ENCODE assay signal across 8 cellular contexts in genomic region chr20:8020314-8021079, GRCh38. TPM values are rescaled to one million over a fixed set of nuclear protein-coding genes. Genes with fewer than 3 reads are reported as not detected.
DNase-seq lines count a peak whose midpoint lies in the region; ATAC-seq, FAIRE-seq and TF ChIP-seq lines count a peak whose summit lies in the region.

No MANE protein-coding gene starts in this region.

- H3K27me3 Mint-ChIP-seq in astrocyte (ENCODE audit: low read depth, unreplicated experiment) (no peaks in the 10 kb centered on the region), glutamatergic neuron (ENCODE audit: unreplicated experiment) (peaks cover 4% of the 10 kb centered on the region)

- no peaks in the 10 kb centered on the region for H3K27me3 ChIP-seq in MM.1S (replicated peaks; ENCODE audit: insufficient read depth, low read length)
- no peaks in the 10 kb centered on the region for H3K27me3 ChIP-seq in astrocyte (ENCODE audit: insufficient read depth, low read length)
- H3K27me3 ChIP-seq in osteoblast (ENCODE audit: insufficient read depth, low read length) = no peaks in the 10 kb centered on the region

- no peak for FAIRE-seq in astrocyte (lab: Jason Lieb, UNC)

- H3K9me3 Mint-ChIP-seq in astrocyte (ENCODE audit: unreplicated experiment) = no peaks in the 10 kb centered on the region
- peaks cover 5% of the 10 kb centered on the region for H3K9me3 Mint-ChIP-seq in glutamatergic neuron (ENCODE audit: unreplicated experiment)

- TF ChIP-seq CTCF in MM.1S (IDR thresholded peaks at IDR 0.05; ENCODE audit: low read length) (no peak), astrocyte (IDR thresholded peaks at IDR 0.05; ENCODE audit: insufficient read depth, low read depth, low read length) (no peak), osteoblast (IDR thresholded peaks at IDR 0.05; ENCODE audit: extremely low read depth, low read depth, low read length) (no peak), glutamatergic neuron (IDR thresholded peaks at IDR 0.05; ENCODE audit: partially characterized antibody, unreplicated experiment) (no peak)

- H3K9ac ChIP-seq in MM.1S (ENCODE audit: low read length) = peak overlapping the region; percentile 95
- H3K9ac ChIP-seq in astrocyte (ENCODE audit: low read length) = no peak overlapping the region

- H3K4me3 Mint-ChIP-seq in astrocyte (ENCODE audit: unreplicated experiment) (no peak overlapping the region), glutamatergic neuron (ENCODE audit: unreplicated experiment) (no peak overlapping the region)

- peak overlapping the region; percentile 84 for H3K4me2 ChIP-seq in MM.1S (ENCODE audit: low read depth, low read length)
- H3K4me2 ChIP-seq in astrocyte (ENCODE audit: low read length) = peak overlapping the region; percentile 92
- peak overlapping the region; percentile 94 for H3K4me2 ChIP-seq in osteoblast (ENCODE audit: insufficient read depth, low read length)

- H3F3A ChIP-seq in MM.1S (ENCODE audit: insufficient read depth, low read length) = peaks cover 17% of the 10 kb centered on the region; the same call in 1 of the 2 replicates

- H3K27ac ChIP-seq in MM.1S (ENCODE audit: low read length) (peak overlapping the region; percentile 89), astrocyte (ENCODE audit: low read depth, low read length) (no peak overlapping the region), osteoblast (ENCODE audit: low read depth, low read length) (peak overlapping the region; percentile 26)

- H3K4me1 Mint-ChIP-seq in astrocyte (ENCODE audit: low read depth, unreplicated experiment) (peaks cover 3% of the 10 kb centered on the region), glutamatergic neuron (ENCODE audit: low read depth, unreplicated experiment) (peaks cover 4% of the 10 kb centered on the region)

- H3K36me3 ChIP-seq in MM.1S (replicated peaks; ENCODE audit: insufficient read depth, low read length) (no peaks in the 10 kb centered on the region), astrocyte (ENCODE audit: insufficient read depth, low read length) (no peaks in the 10 kb centered on the region), osteoblast (ENCODE audit: insufficient read depth, low read length) (no peaks in the 10 kb centered on the region)

- H3K4me1 ChIP-seq in MM.1S (ENCODE audit: low read length) (peaks cover 22% of the 10 kb centered on the region), astrocyte (ENCODE audit: insufficient read depth, low read length) (peaks cover 4% of the 10 kb centered on the region), osteoblast (ENCODE audit: insufficient read depth, low read length) (peaks cover 13% of the 10 kb centered on the region)

- ATAC-seq in GM21737 (IDR thresholded peaks at IDR 0.05; ENCODE audit: unreplicated experiment) = peak; percentile 40

- no peak overlapping the region for H3K27ac Mint-ChIP-seq in astrocyte (ENCODE audit: unreplicated experiment)
- H3K27ac Mint-ChIP-seq in glutamatergic neuron (ENCODE audit: unreplicated experiment) = no peak overlapping the region

- H4K20me1 ChIP-seq in MM.1S (ENCODE audit: insufficient read depth, low read length) (no peaks in the 10 kb centered on the region), astrocyte (ENCODE audit: insufficient read depth, low read length) (no peaks in the 10 kb centered on the region), osteoblast (ENCODE audit: insufficient read depth, low read length) (no peaks in the 10 kb centered on the region)

- H3K36me3 Mint-ChIP-seq in astrocyte (ENCODE audit: low read depth, unreplicated experiment) = no peaks in the 10 kb centered on the region
- H3K36me3 Mint-ChIP-seq in glutamatergic neuron (ENCODE audit: unreplicated experiment) = no peaks in the 10 kb centered on the region

- H3K9me3 ChIP-seq in MM.1S (replicated peaks; ENCODE audit: insufficient read depth, low read length) (no peaks in the 10 kb centered on the region), astrocyte (ENCODE audit: insufficient read depth, low read depth, low read length) (no peaks in the 10 kb centered on the region), osteoblast (ENCODE audit: low read depth, low read length) (no peaks in the 10 kb centered on the region)

- DNase-seq in NCI-H2171 treated with DMSO at 0.1 percent for 48 hours (lab: John Stamatoyannopoulos, UW) = peak; percentile 56
- no peak for DNase-seq in NCI-H2171 (lab: John Stamatoyannopoulos, UW)
- peak; percentile 72 for DNase-seq in MM.1S
- DNase-seq in astrocyte (ENCODE audit: low read depth) = no peak
- no peak for DNase-seq in osteoblast (ENCODE audit: insufficient read length, low spot score, missing footprints)
- DNase-seq in glutamatergic neuron = no peak
- no peak for DNase-seq in NCI-H1694 (lab: John Stamatoyannopoulos, UW)

- H3K79me2 ChIP-seq in MM.1S (ENCODE audit: low read length) (peaks cover 27% of the 10 kb centered on the region), astrocyte (ENCODE audit: insufficient read depth, low read length) (peaks cover 8% of the 10 kb centered on the region), osteoblast (ENCODE audit: insufficient read depth, low read length) (peaks cover 20% of the 10 kb centered on the region)

- H3K9me2 ChIP-seq in MM.1S (replicated peaks; ENCODE audit: insufficient read depth, low read length) = no peaks in the 10 kb centered on the region

- H2AFZ ChIP-seq in MM.1S (ENCODE audit: low read length) (peak overlapping the region; percentile 46), astrocyte (ENCODE audit: low read depth, low read length) (no peak overlapping the region), osteoblast (ENCODE audit: low read length) (no peak overlapping the region)

- peak overlapping the region; percentile 88 for H3K4me3 ChIP-seq in MM.1S (ENCODE audit: low read length)
- H3K4me3 ChIP-seq in astrocyte (ENCODE audit: insufficient read depth, low read depth, low read length) = no peak overlapping the region
- no peak overlapping the region for H3K4me3 ChIP-seq in osteoblast (ENCODE audit: insufficient read depth, low read length)

RNA-seq across cellular contexts. Expression of gene TMX4, which starts 0.9 kb away (rescaled TPM):
- total RNA-seq in astrocyte = 17.3 and 20.4 TPM in 2 replicates
- total RNA-seq in osteoblast = 40.9 and 45.7 TPM in 2 replicates
- 33.1 TPM for total RNA-seq in glutamatergic neuron (ENCODE audit: unreplicated experiment)

Comparison
In these comparisons a context has a peak if more than half of its experiments do, and no peak if none do; other contexts are left out.
1. DNase-seq: peak in NCI-H2171 treated with DMSO at 0.1 percent for 48 hours (single experiment) and MM.1S (single experiment); none in NCI-H2171 (single experiment), astrocyte (single experiment), osteoblast (single experiment), glutamatergic neuron (single experiment) and NCI-H1694 (single experiment).
2. Peak in every context shown above with its lines, with median percentiles within 50 percentile points of each other: H3K4me2 ChIP-seq.